10 cellular contexts compared by ENCODE assay signal in the genomic region with DNA sequence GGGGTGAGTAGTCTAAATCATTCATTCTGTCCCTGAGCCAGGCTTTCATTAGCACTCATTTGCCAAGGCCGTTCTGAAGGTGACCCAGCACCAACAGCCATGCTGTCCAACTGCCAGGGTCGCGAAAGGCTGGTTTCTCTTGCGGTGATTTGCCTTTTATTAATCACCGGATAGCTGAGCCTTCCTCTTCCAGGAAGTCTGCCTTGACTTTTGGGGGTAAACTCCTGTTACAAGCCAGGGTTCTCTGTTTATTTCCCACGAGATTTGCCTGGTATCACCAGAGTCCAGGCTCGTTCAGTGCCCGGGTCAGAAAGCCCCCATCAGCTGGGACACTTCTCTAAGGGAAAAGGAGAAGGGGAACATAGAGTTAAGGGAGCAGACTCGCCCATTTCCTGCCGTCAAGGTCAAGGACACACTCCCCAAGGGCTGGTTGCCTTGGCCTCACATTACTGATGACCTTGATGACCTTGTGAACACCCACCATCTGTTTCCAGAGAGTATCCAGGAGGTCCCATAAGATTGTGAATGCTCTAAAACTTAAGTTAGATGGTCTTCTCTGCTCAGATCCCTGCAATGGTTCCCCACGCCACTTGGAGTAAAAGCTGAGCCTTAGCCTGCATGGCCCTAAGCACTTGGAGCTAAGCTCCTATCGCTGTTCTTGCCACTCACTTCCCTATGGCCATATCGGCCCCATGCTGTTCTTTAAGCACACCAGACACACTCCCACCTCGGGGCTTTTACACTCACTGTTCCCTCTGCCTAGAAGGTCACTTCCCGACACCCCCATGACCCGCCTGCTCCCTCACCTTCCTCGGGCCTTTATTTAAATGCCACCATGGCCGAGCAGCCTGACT.
DNase-seq lines count a peak whose midpoint lies in the region; ATAC-seq, FAIRE-seq and TF ChIP-seq lines count a peak whose summit lies in the region.
"Had no signal": no experiment of that assay in that cellular context is flagged by ENCODE, and none has a peak within 500 bp of the region (broad histone marks: within the 10 kb centered on the region; RNA-seq: fewer than 3 reads in every experiment).

No MANE protein-coding gene starts in this region.

- TF ChIP-seq CTCF in ascending aorta (IDR thresholded peaks at IDR 0.05) (no peak), HepG2 (CRISPR knock-in tag; IDR thresholded peaks at IDR 0.05) (no peak), stomach (IDR thresholded peaks at IDR 0.05) (no peak)

- no peaks in the 10 kb centered on the region for H3K79me2 ChIP-seq in HepG2 (ENCODE audit: insufficient read depth, low read length)

- POLR2A ChIA-PET in HepG2 (lab: Yijun Ruan, JAX): interaction anchor here (1.0 kb wide), 1 partner anchor 194 kb away, joined by 4 read pairs; no protein-coding TSS in a partner anchor

- no peak overlapping the region for H3K27ac Mint-ChIP-seq in IgD-negative memory B cell

- peak overlapping the region; percentile 79 for H3K4me2 ChIP-seq in HepG2 (ENCODE audit: low read depth, low read length)

- H3K4me3 Mint-ChIP-seq in IgD-negative memory B cell: peak overlapping the region; percentile 22 to 91 (median 72)

- no peaks in the 10 kb centered on the region for H3K36me3 Mint-ChIP-seq in IgD-negative memory B cell

- no peaks in the 10 kb centered on the region for H4K20me1 ChIP-seq in HepG2 (ENCODE audit: insufficient read depth, low read length)

- no peak for DNase-seq in ascending aorta (ENCODE audit: low spot score in 2 of 2)
- no peak for DNase-seq in HepG2 (ENCODE audit: low spot score)
- no peak for DNase-seq in stomach
- DNase-seq in RCC 7860 (ENCODE audit: low spot score): no peak
- no peak for DNase-seq in islet precursor cell
- DNase-seq in stimulated activated CD4-positive, alpha-beta T cell treated with anti-CD3 and anti-CD28 coated beads, Interleukin-4, amount 100 ng/mL, for 24 hours: no peak
- no peak for DNase-seq in NCI-H510A treated with DMSO at 0.1 percent for 48 hours (lab: John Stamatoyannopoulos, UW)

- no peaks in the 10 kb centered on the region for H3K27me3 Mint-ChIP-seq in IgD-negative memory B cell

- WGBS in HepG2 (ENCODE audit: low lambda C conversion rate): 49% methylated on average over 18 of the region's 18 CpGs
- 66 to 73% (median 73%) methylated on average over 18 of the region's 18 CpGs for WGBS in stomach, 5 donors

- peak overlapping the region; percentile 37 to 82 for H3K27ac ChIP-seq in ascending aorta
- no peak overlapping the region for H3K27ac ChIP-seq in HepG2 (ENCODE audit: extremely low read length, insufficient read depth, low read length)
- H3K27ac ChIP-seq in stomach: peak overlapping the region in 3 of 5 donors; percentile 61 to 81 (median 78)

- no peaks in the 10 kb centered on the region for H3K9me3 Mint-ChIP-seq in IgD-negative memory B cell

- H3K9me3 ChIP-seq in ascending aorta: no peaks in the 10 kb centered on the region
- H3K9me3 ChIP-seq in HepG2 (ENCODE audit: low read length): no peaks in the 10 kb centered on the region
- no peaks in the 10 kb centered on the region for H3K9me3 ChIP-seq in stomach
- H3K9me3 ChIP-seq: prostate gland had no signal

- in situ Hi-C loops in HepG2 (cut with HindIII; ENCODE audit: extremely low pct_ligation_motif_present, low pct_unique_long_range_greater_than_20kb): no loop called here

- no peaks in the 10 kb centered on the region for H3K27me3 ChIP-seq in ascending aorta
- H3K27me3 ChIP-seq in HepG2 (ENCODE audit: control insufficient read depth in 1 of 2, insufficient read depth in 2 of 2, low read length in 2 of 2): peaks cover 0 to 2% of the 10 kb centered on the region in 2 experiments; a peak in 1 of 5 replicates
- no peaks in the 10 kb centered on the region for H3K27me3 ChIP-seq in stomach

- TF ChIP-seq POLR2A in HepG2 (IDR thresholded peaks at IDR 0.05; ENCODE audit: insufficient read depth in 1 of 2, low read depth in 2 of 2, low read length in 2 of 2) (no peak), stomach (IDR thresholded peaks at IDR 0.05) (no peak)

- H3K4me3 ChIP-seq in ascending aorta (peak overlapping the region; percentile 40 to 55), HepG2 (replicated peaks in 1 of 3; ENCODE audit: insufficient read depth in 1 of 3, low read depth in 2 of 3, low read length in 3 of 3) (peak overlapping the region; percentile 54 to 75 (median 68); a peak in 5 of 6 replicates), stomach (peak overlapping the region; percentile 32 to 42 (median 36))

- intact Hi-C loops in ascending aorta (cut with DNase I): loop anchor here (5.0 kb wide), 1 partner anchor 356 kb away; a partner anchor contains a TSS
- intact Hi-C loops in HepG2 (cut with micrococcal nuclease; ENCODE audit: unreplicated experiment): loop anchor here (2.0 kb wide), 1 partner anchor 38 kb away; no protein-coding TSS in a partner anchor
- intact Hi-C loops in stomach (cut with DNase I; ENCODE audit: low total_unique reads): no loop called here

- H3K4me1 Mint-ChIP-seq in IgD-negative memory B cell: peaks cover 14 to 32% (median 21%) of the 10 kb centered on the region in 3 donors

- H3K4me1 ChIP-seq in ascending aorta (peaks cover 11 to 23% of the 10 kb centered on the region in 2 donors), HepG2 (ENCODE audit: insufficient read depth, low read length) (peaks cover 60% of the 10 kb centered on the region), stomach (peaks cover 13 to 42% (median 28%) of the 10 kb centered on the region in 4 donors)
- H3K4me1 ChIP-seq: prostate gland had no signal

- no peak overlapping the region for H2AFZ ChIP-seq in HepG2 (ENCODE audit: low read length)

- TF ChIP-seq EP300 in HepG2 (IDR thresholded peaks at IDR 0.05; ENCODE audit: low read depth in 2 of 2, low read length in 2 of 2) (no peak), HepG2 (CRISPR knock-in tag; IDR thresholded peaks at IDR 0.05; ENCODE audit: borderline replicate concordance) (no peak), stomach (IDR thresholded peaks at IDR 0.05) (no peak)

- CTCF ChIA-PET in HepG2 (lab: Yijun Ruan, JAX; ENCODE audit: low intra/inter-chr PET ratio, low total read pairs): interaction anchor here (1.2 kb wide), 1 partner anchor 185 kb away, joined by 4 read pairs; no protein-coding TSS in a partner anchor

- no peaks in the 10 kb centered on the region for H3K36me3 ChIP-seq in ascending aorta
- H3K36me3 ChIP-seq in HepG2 (replicated peaks in 1 of 2; ENCODE audit: control insufficient read depth in 1 of 2, insufficient read depth in 2 of 2, low read length in 2 of 2): no peaks in the 10 kb centered on the region
- H3K36me3 ChIP-seq in stomach: no peaks in the 10 kb centered on the region
- H3K36me3 ChIP-seq: prostate gland had no signal

- BruUV-seq in HepG2 (replicated peaks; lab: Mats Ljungman, UMichigan): no TSS peak

- peak overlapping the region; percentile 46; the same call in 1 of the 2 replicates for H3K9ac ChIP-seq in HepG2 (ENCODE audit: insufficient read depth, low read depth, low read length)

- ATAC-seq in HepG2: peak; percentile 15

- FAIRE-seq in HepG2 (lab: Jason Lieb, UNC) (no peak), RCC 7860 (lab: Jason Lieb, UNC) (no peak)
- FAIRE-seq: bronchial epithelial cell had no signal

- TF ChIP-seq RAD21 in HepG2 (CRISPR knock-in tag; IDR thresholded peaks at IDR 0.05): no peak

TF ChIP-seq in HepG2, 621 proteins besides CTCF, POLR2A, EP300 and RAD21 (continues in another document):
- TF ChIP-seq BCL6 (CRISPR knock-in tag; IDR thresholded peaks at IDR 0.05) (0 out of 2 replicates have a peak, but pooled peaks have one; percentile 22), ZNF274 (CRISPR knock-in tag; IDR thresholded peaks at IDR 0.05) (no peak), PRMT3 (CRISPR knock-in tag; IDR thresholded peaks at IDR 0.05; ENCODE audit: borderline replicate concordance, low read depth) (no peak), TOE1 (CRISPR knock-in tag; IDR thresholded peaks at IDR 0.05) (no peak), NCOA2 (CRISPR knock-in tag; IDR thresholded peaks at IDR 0.05) (peak; percentile 34; the same call in 1 of the 2 replicates), RARA (CRISPR knock-in tag; IDR thresholded peaks at IDR 0.05) (peak; percentile 73), ZNF616 (CRISPR knock-in tag; IDR thresholded peaks at IDR 0.05; ENCODE audit: low read depth) (0 out of 2 replicates have a peak, but pooled peaks have one; percentile 26), SOX13 (IDR thresholded peaks at IDR 0.05) (no peak), SOX13 (CRISPR knock-in tag; conservative IDR thresholded peaks at IDR 0.05 in 1 of 2, IDR thresholded peaks at IDR 0.05 in 1 of 2) (peak in 1 of 2 experiments; percentile 44; a peak in 1 of 4 replicates), ESRRA (CRISPR knock-in tag; IDR thresholded peaks at IDR 0.05; ENCODE audit: low read depth) (0 out of 2 replicates have a peak, but pooled peaks have one; percentile 25), SKI (IDR thresholded peaks at IDR 0.05; ENCODE audit: partially characterized antibody) (peak; percentile 38), ETV5 (CRISPR knock-in tag; IDR thresholded peaks at IDR 0.05; ENCODE audit: borderline replicate concordance) (peak; percentile 23; the same call in 1 of the 2 replicates), ZNF652 (CRISPR knock-in tag; IDR thresholded peaks at IDR 0.05; ENCODE audit: borderline replicate concordance, low read depth) (peak; percentile 75), ZNF644 (CRISPR knock-in tag; IDR thresholded peaks at IDR 0.05; ENCODE audit: low read depth) (no peak)
- TF ChIP-seq, protein P1, sequence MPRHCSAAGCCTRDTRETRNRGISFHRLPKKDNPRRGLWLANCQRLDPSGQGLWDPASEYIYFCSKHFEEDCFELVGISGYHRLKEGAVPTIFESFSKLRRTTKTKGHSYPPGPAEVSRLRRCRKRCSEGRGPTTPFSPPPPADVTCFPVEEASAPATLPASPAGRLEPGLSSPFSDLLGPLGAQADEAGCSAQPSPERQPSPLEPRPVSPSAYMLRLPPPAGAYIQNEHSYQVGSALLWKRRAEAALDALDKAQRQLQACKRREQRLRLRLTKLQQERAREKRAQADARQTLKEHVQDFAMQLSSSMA (CRISPR knock-in tag; IDR thresholded peaks at IDR 0.05): 0 out of 2 replicates have a peak, but pooled peaks have one; percentile 58
- TF ChIP-seq, protein P2, sequence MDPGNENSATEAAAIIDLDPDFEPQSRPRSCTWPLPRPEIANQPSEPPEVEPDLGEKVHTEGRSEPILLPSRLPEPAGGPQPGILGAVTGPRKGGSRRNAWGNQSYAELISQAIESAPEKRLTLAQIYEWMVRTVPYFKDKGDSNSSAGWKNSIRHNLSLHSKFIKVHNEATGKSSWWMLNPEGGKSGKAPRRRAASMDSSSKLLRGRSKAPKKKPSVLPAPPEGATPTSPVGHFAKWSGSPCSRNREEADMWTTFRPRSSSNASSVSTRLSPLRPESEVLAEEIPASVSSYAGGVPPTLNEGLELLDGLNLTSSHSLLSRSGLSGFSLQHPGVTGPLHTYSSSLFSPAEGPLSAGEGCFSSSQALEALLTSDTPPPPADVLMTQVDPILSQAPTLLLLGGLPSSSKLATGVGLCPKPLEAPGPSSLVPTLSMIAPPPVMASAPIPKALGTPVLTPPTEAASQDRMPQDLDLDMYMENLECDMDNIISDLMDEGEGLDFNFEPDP (CRISPR knock-in tag; conservative IDR thresholded peaks at IDR 0.05): 0 out of 2 replicates have a peak, but pooled peaks have one; percentile 21
